Comparison of ENCODE assay signal across 1 cellular context in the genomic region with DNA sequence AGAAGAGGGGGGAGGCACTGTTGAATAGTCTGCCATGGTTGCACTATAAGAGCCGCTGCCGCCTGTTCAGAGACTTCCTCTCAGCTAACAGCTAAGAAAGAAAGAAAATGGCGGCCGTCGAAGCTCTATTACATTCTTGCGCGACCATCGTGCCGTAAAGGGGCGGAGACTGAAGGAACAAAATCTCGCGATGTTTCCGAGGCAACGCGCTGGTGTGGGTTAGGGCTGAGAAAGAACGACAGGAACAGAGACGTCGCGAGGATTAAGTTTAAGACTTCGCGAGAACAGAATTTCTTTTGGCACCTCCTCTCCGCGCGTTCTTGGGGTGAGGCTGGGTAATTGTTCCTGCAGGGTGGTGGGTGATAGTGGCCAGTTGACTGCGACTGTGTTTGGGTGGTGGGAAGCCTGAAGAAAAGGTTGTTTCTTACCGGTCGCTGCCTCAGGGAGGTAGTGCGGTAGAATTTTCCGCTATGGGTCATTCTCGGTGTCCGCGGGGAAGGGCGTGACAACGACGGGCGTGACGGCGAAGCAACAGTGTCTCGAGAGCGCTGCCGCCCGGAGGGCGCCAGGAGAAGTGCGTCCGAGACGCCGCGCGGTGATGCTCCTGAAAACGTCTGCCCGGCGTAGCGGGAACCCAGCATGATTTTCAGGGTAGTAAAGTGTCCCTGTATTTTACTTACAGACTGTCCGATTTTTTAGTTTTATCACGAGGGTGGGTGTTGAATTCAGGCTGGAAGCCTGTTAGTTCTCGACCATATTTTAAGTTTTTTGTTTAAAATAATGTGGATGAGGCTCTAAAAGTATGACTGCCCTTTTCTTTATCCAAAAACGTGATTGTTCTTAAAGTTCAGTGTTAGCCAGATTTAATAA.
TF ChIP-seq lines count a peak whose summit lies in the region.

A gene with protein sequence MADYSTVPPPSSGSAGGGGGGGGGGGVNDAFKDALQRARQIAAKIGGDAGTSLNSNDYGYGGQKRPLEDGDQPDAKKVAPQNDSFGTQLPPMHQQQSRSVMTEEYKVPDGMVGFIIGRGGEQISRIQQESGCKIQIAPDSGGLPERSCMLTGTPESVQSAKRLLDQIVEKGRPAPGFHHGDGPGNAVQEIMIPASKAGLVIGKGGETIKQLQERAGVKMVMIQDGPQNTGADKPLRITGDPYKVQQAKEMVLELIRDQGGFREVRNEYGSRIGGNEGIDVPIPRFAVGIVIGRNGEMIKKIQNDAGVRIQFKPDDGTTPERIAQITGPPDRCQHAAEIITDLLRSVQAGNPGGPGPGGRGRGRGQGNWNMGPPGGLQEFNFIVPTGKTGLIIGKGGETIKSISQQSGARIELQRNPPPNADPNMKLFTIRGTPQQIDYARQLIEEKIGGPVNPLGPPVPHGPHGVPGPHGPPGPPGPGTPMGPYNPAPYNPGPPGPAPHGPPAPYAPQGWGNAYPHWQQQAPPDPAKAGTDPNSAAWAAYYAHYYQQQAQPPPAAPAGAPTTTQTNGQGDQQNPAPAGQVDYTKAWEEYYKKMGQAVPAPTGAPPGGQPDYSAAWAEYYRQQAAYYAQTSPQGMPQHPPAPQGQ (minus strand): TSS at position 104 of the 870 bp plus-strand sequence. CDS start 68 bp downstream, at position 36.

TF ChIP-seq in K562, 482 proteins besides CTCF, POLR2A, EP300 and RAD21 (continued from another document and continues in another):
- peak; percentile 73; the same call in 1 of the 2 replicates for TF ChIP-seq MBD2 (IDR thresholded peaks at IDR 0.05; ENCODE audit: borderline replicate concordance, low read depth)
- TF ChIP-seq HLTF (IDR thresholded peaks at IDR 0.05) = peak; percentile 70; the same call in 1 of the 2 replicates
- TF ChIP-seq, protein P1, sequence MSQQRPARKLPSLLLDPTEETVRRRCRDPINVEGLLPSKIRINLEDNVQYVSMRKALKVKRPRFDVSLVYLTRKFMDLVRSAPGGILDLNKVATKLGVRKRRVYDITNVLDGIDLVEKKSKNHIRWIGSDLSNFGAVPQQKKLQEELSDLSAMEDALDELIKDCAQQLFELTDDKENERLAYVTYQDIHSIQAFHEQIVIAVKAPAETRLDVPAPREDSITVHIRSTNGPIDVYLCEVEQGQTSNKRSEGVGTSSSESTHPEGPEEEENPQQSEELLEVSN (IDR thresholded peaks at IDR 0.05; ENCODE audit: borderline replicate concordance in 1 of 2, extremely low read depth in 1 of 2, insufficient read depth in 1 of 2, insufficient read length in 1 of 2, low read depth in 1 of 2, low read length in 1 of 2, poor library complexity in 1 of 2, severe bottlenecking in 1 of 2) = peak; percentile 52 to 62
- TF ChIP-seq, protein P2, sequence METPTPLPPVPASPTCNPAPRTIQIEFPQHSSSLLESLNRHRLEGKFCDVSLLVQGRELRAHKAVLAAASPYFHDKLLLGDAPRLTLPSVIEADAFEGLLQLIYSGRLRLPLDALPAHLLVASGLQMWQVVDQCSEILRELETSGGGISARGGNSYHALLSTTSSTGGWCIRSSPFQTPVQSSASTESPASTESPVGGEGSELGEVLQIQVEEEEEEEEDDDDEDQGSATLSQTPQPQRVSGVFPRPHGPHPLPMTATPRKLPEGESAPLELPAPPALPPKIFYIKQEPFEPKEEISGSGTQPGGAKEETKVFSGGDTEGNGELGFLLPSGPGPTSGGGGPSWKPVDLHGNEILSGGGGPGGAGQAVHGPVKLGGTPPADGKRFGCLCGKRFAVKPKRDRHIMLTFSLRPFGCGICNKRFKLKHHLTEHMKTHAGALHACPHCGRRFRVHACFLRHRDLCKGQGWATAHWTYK (CRISPR knock-in tag; IDR thresholded peaks at IDR 0.05) = 0 out of 2 replicates have a peak, but pooled peaks have one; percentile 23
- peak; percentile 86 for TF ChIP-seq CC2D1A (IDR thresholded peaks at IDR 0.05)
- TF ChIP-seq, protein P3, sequence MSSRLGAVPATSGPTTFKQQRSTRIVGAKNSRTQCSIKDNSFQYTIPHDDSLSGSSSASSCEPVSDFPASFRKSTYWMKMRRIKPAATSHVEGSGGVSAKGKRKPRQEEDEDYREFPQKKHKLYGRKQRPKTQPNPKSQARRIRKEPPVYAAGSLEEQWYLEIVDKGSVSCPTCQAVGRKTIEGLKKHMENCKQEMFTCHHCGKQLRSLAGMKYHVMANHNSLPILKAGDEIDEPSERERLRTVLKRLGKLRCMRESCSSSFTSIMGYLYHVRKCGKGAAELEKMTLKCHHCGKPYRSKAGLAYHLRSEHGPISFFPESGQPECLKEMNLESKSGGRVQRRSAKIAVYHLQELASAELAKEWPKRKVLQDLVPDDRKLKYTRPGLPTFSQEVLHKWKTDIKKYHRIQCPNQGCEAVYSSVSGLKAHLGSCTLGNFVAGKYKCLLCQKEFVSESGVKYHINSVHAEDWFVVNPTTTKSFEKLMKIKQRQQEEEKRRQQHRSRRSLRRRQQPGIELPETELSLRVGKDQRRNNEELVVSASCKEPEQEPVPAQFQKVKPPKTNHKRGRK (tag; IDR thresholded peaks at IDR 0.05) = no peak
- no peak for TF ChIP-seq ATF1 (CRISPR knock-in tag; IDR thresholded peaks at IDR 0.05)
- TF ChIP-seq ATF1 (tag; IDR thresholded peaks at IDR 0.05) = peak; percentile 92
- TF ChIP-seq RBM25 (IDR thresholded peaks at IDR 0.05; ENCODE audit: low read depth, low read length, severe bottlenecking) = peak; percentile 73
- peak; percentile 85 for TF ChIP-seq SMAD1 (IDR thresholded peaks at IDR 0.05; ENCODE audit: low read depth, low read length, partially characterized antibody)
- peak; percentile 80 for TF ChIP-seq ZFX (CRISPR knock-in tag; IDR thresholded peaks at IDR 0.05)
- TF ChIP-seq, protein P4, sequence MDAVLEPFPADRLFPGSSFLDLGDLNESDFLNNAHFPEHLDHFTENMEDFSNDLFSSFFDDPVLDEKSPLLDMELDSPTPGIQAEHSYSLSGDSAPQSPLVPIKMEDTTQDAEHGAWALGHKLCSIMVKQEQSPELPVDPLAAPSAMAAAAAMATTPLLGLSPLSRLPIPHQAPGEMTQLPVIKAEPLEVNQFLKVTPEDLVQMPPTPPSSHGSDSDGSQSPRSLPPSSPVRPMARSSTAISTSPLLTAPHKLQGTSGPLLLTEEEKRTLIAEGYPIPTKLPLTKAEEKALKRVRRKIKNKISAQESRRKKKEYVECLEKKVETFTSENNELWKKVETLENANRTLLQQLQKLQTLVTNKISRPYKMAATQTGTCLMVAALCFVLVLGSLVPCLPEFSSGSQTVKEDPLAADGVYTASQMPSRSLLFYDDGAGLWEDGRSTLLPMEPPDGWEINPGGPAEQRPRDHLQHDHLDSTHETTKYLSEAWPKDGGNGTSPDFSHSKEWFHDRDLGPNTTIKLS (IDR thresholded peaks at IDR 0.05; ENCODE audit: borderline replicate concordance, low read depth) = peak; percentile 90
- TF ChIP-seq EP400 (IDR thresholded peaks at IDR 0.05) = peak; percentile 95
- TF ChIP-seq RNF2 (IDR thresholded peaks at IDR 0.05) = peak; percentile 44; the same call in 1 of the 2 replicates
- TF ChIP-seq XRCC5 (IDR thresholded peaks at IDR 0.05; ENCODE audit: low read depth, low read length) = peak; percentile 87; the same call in 1 of the 2 replicates
- TF ChIP-seq GATA2 (CRISPR knock-in tag; IDR thresholded peaks at IDR 0.05) = no peak
- TF ChIP-seq, protein P5, sequence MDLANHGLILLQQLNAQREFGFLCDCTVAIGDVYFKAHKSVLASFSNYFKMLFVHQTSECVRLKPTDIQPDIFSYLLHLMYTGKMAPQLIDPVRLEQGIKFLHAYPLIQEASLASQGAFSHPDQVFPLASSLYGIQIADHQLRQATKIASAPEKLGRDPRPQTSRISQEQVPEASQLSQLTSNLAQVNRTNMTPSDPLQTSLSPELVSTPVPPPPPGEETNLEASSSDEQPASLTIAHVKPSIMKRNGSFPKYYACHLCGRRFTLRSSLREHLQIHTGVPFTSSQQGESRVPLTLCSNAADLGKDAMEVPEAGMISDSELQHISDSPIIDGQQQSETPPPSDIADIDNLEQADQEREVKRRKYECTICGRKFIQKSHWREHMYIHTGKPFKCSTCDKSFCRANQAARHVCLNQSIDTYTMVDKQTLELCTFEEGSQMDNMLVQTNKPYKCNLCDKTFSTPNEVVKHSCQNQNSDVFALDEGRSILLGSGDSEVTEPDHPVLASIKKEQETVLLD (IDR thresholded peaks at IDR 0.05) = peak; percentile 65; the same call in 1 of the 2 replicates
- TF ChIP-seq ZNF764 (CRISPR knock-in tag; IDR thresholded peaks at IDR 0.05; ENCODE audit: low read depth) = no peak
- peak; percentile 88 for TF ChIP-seq POLR2G (IDR thresholded peaks at IDR 0.05; ENCODE audit: low read depth, low read length)
- TF ChIP-seq POLR2AphosphoS5 (IDR thresholded peaks at IDR 0.05; ENCODE audit: control insufficient read depth, insufficient read depth, low read depth, low read length) = peak; percentile 92
- peak; percentile 85 for TF ChIP-seq PML (IDR thresholded peaks at IDR 0.05; ENCODE audit: low read length)
- TF ChIP-seq, protein P6, sequence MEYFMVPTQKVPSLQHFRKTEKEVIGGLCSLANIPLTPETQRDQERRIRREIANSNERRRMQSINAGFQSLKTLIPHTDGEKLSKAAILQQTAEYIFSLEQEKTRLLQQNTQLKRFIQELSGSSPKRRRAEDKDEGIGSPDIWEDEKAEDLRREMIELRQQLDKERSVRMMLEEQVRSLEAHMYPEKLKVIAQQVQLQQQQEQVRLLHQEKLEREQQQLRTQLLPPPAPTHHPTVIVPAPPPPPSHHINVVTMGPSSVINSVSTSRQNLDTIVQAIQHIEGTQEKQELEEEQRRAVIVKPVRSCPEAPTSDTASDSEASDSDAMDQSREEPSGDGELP (CRISPR knock-in tag; IDR thresholded peaks at IDR 0.05; ENCODE audit: borderline replicate concordance) = peak; percentile 68; the same call in 1 of the 2 replicates
- TF ChIP-seq ARHGAP35 (IDR thresholded peaks at IDR 0.05; ENCODE audit: partially characterized antibody) = peak; percentile 96
- peak; percentile 53 for TF ChIP-seq RBBP5 (IDR thresholded peaks at IDR 0.05; ENCODE audit: borderline replicate concordance, insufficient read depth, low read length, poor library complexity, severe bottlenecking)
- no peak for TF ChIP-seq ZBTB8A (IDR thresholded peaks at IDR 0.05; ENCODE audit: partially characterized antibody)
- TF ChIP-seq, protein P7, sequence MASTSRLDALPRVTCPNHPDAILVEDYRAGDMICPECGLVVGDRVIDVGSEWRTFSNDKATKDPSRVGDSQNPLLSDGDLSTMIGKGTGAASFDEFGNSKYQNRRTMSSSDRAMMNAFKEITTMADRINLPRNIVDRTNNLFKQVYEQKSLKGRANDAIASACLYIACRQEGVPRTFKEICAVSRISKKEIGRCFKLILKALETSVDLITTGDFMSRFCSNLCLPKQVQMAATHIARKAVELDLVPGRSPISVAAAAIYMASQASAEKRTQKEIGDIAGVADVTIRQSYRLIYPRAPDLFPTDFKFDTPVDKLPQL (IDR thresholded peaks at IDR 0.05; ENCODE audit: extremely low read depth, insufficient read length) = peak; percentile 66
- 0 out of 2 replicates have a peak, but pooled peaks have one; percentile 42 for TF ChIP-seq PHF21A (IDR thresholded peaks at IDR 0.05; ENCODE audit: borderline replicate concordance, low read depth)
- peak; percentile 37 for TF ChIP-seq ELF4 (CRISPR knock-in tag; IDR thresholded peaks at IDR 0.05)
- TF ChIP-seq, protein P8, sequence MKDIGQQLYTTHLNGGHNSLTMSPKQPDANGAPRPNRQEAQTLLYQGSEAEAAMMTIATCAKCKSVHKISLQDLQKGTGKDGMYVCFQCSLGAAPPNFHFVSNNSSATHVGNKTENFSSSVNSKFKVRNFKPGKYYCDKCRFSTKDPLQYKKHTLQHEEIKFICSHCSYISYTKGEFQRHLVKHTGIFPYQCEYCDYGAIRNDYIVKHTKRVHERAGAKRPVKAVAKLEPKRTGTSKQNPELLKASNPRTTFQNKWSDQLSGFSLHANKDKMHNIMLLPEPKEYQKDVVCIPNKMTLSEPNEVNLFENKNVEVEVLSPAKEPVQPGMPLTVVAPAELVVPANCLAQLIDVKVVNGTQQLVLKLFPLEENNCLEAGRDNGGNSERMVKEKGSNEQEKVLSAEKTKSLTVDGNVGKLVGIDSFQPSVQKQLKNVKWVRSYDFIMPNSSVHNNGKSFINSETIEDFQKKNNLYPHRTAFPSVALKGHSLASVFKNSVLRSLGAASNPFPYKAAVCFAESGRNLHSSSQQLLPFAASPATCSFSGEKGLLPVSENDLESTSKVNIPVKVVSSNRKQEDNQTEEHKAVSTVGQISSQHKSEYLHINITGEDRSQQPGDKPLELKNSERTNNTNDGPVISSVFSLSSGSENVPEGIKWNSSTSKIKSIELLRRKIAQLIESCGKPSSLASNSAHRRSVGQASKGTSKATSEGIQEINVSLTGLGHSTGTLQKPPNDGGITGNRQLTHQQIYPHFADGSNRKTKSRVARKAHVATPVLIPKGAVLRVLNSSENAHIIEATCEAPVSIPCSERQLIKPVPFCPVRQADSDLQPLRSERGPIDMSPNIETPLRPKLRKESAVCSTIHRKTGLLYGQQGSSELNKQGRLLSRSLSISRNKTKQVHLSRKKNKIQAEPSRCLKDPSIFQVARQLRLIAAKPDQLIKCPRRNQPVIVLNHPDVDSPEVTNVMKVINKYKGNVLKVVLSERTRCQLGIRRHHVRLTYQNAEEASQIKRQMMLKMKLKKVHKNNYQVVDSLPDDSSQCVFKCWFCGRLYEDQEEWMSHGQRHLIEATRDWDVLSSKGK (CRISPR knock-in tag; IDR thresholded peaks at IDR 0.05) = no peak
